18 cellular contexts compared by ENCODE assay signal in the genomic region with DNA sequence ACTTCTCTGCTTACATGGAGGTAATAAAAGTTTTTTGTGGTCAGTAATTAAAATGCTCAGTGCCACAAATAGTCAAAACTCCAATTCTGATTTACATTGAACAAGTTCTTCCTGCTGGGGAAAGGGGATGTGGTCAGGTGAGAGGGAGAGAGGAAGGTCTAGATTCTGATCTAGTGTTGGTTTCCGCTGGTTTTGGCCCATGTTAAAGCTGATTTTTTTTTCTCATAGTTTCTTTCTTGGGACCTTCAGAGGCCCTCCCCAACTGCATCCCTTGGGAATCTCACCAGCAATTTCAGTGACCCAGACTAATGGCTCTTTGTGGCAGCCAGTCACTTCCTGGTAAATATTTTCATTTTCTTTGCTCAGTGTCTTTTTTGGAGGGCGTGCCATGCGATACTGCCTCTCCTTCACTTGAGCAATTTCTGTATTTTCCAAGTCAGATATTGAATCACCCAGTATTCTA.
A peak's percentile ranks its signal among the peaks of the same experiment; 100 is the strongest.
DNase-seq lines count a peak whose midpoint lies in the region; ATAC-seq and TF ChIP-seq lines count a peak whose summit lies in the region.
"Had no signal": no experiment of that assay in that cellular context is flagged by ENCODE, and none has a peak within 500 bp of the region (broad histone marks: within the 10 kb centered on the region; RNA-seq: fewer than 3 reads in every experiment).

No MANE protein-coding gene starts in this region.

- no peak overlapping the region for H3K4me3 ChIP-seq in RWPE2 (ENCODE audit: severe bottlenecking)
- H3K4me3 ChIP-seq: lung, ovary had no signal

- H3K27ac Mint-ChIP-seq in nephron progenitor cell: peak overlapping the region; percentile 87
- H3K27ac Mint-ChIP-seq: activated B cell treated with CpG ODN at 0.5 μM for 24 hours; activated T-cell treated with anti-CD3 and anti-CD28 coated beads, Interleukin-2, amount 50 U/mL, for 72 hours; type B pancreatic cell had no signal

- peaks cover 2% of the 10 kb centered on the region for H3K9me3 Mint-ChIP-seq in nephron progenitor cell
- H3K9me3 Mint-ChIP-seq: activated B cell treated with CpG ODN at 0.5 μM for 24 hours; activated T-cell treated with anti-CD3 and anti-CD28 coated beads, Interleukin-2, amount 50 U/mL, for 72 hours; type B pancreatic cell had no signal

- ATAC-seq in GM21529 (IDR thresholded peaks at IDR 0.05; ENCODE audit: unreplicated experiment) (peak; percentile 50), RWPE2 (ENCODE audit: low read depth) (no peak)
- ATAC-seq: activated T-cell treated with anti-CD3 and anti-CD28 coated beads, Interleukin-2, amount 50 U/mL, for 72 hours had no signal

- peak; percentile 16 to 41 for DNase-seq in NCI-H526 (lab: John Stamatoyannopoulos, UW)
- DNase-seq in NCI-H526 treated with DMSO at 0.1 percent for 48 hours (lab: John Stamatoyannopoulos, UW): no peak
- DNase-seq in RWPE2 (ENCODE audit: low spot score): no peak
- no peak for DNase-seq in nephron progenitor cell
- DNase-seq in D341Med (ENCODE audit: low spot score): no peak
- DNase-seq in activated naive CD4-positive, alpha-beta T cell treated with Interleukin-2 at 50 U/mL for 16 hours: no peak
- DNase-seq in activated effector memory CD4-positive, alpha-beta T cell treated with Interleukin-2 at 50 U/mL for 16 hours: no peak
- DNase-seq: activated B cell treated with CpG ODN at 0.5 μM for 24 hours; activated T-cell treated with anti-CD3 and anti-CD28 coated beads, Interleukin-2, amount 50 U/mL, for 72 hours; Caco-2; NCI-H524; ovary; SHP77 treated with DMSO at 0.1 percent for 48 hours; stimulated activated CD4-positive, alpha-beta T cell treated with anti-CD3 and anti-CD28 coated beads, Interleukin-15, amount 100 ng/mL, for 24 hours had no signal

- H3K27ac ChIP-seq in RWPE2 (ENCODE audit: poor library complexity, severe bottlenecking): peak overlapping the region; percentile 28
- H3K27ac ChIP-seq: 22Rv1, ovary had no signal

- peaks cover 26% of the 10 kb centered on the region for H3K4me1 ChIP-seq in RWPE2 (ENCODE audit: insufficient read depth, poor library complexity, severe bottlenecking)
- H3K4me1 ChIP-seq: Caco-2 had no signal

- H3K36me3 Mint-ChIP-seq in nephron progenitor cell (ENCODE audit: low read depth): no peaks in the 10 kb centered on the region
- H3K36me3 Mint-ChIP-seq: type B pancreatic cell had no signal

- H3K36me3 ChIP-seq in RWPE2 (ENCODE audit: low read depth): no peaks in the 10 kb centered on the region
- H3K36me3 ChIP-seq: ovary had no signal

- H3K9me3 ChIP-seq in RWPE2 (ENCODE audit: severe bottlenecking): no peaks in the 10 kb centered on the region
- H3K9me3 ChIP-seq: Caco-2, ovary had no signal

- H3K4me3 Mint-ChIP-seq in nephron progenitor cell: no peak overlapping the region
- H3K4me3 Mint-ChIP-seq: activated B cell treated with CpG ODN at 0.5 μM for 24 hours; activated T-cell treated with anti-CD3 and anti-CD28 coated beads, Interleukin-2, amount 50 U/mL, for 72 hours; type B pancreatic cell had no signal

- TF ChIP-seq CTCF in RWPE2 (IDR thresholded peaks at IDR 0.05; ENCODE audit: poor library complexity, severe bottlenecking) (no peak), nephron progenitor cell (IDR thresholded peaks at IDR 0.05) (no peak)

- peaks cover 3% of the 10 kb centered on the region for H3K27me3 Mint-ChIP-seq in nephron progenitor cell (ENCODE audit: low read depth, poor library complexity)
- H3K27me3 Mint-ChIP-seq: activated B cell treated with CpG ODN at 0.5 μM for 24 hours, type B pancreatic cell had no signal

- peaks cover 22% of the 10 kb centered on the region for H3K4me1 Mint-ChIP-seq in nephron progenitor cell
- H3K4me1 Mint-ChIP-seq: activated B cell treated with CpG ODN at 0.5 μM for 24 hours had no signal

- H3K27me3 ChIP-seq in RWPE2 (ENCODE audit: insufficient read depth, poor library complexity, severe bottlenecking): no peaks in the 10 kb centered on the region
- H3K27me3 ChIP-seq: ovary had no signal

Comparison
In these comparisons a context has a peak if more than half of its experiments do, and no peak if none do; other contexts are left out.
1. DNase-seq: peak in NCI-H526 (2 of 2); none in NCI-H526 treated with DMSO at 0.1 percent for 48 hours (single experiment), RWPE2 (single experiment), nephron progenitor cell (single experiment), D341Med (single experiment), activated naive CD4-positive, alpha-beta T cell treated with Interleukin-2 at 50 U/mL for 16 hours (single experiment) and activated effector memory CD4-positive, alpha-beta T cell treated with Interleukin-2 at 50 U/mL for 16 hours (single experiment).